40 cellular contexts compared by ENCODE assay signal in genomic region chr16:80129791-80130190, GRCh38.
"Had no signal": no experiment of that assay in that cellular context is flagged by ENCODE, and none has a peak within 500 bp of the region (broad histone marks: within the 10 kb centered on the region; RNA-seq: fewer than 3 reads in every experiment).

No MANE protein-coding gene starts in this region.

- H3K9me3 ChIP-seq: adrenal gland, ascending aorta, body of pancreas had no signal

- H3K27ac Mint-ChIP-seq: activated naive CD4-positive, alpha-beta T cell treated with anti-CD3 and anti-CD28 coated beads for 36 hours; activated naive CD4-positive, alpha-beta T cell treated with anti-CD3 and anti-CD28 coated beads, Interleukin-2, amount 10 ng/mL, durations not matched to agents 7 days and 5 days; activated naive CD4-positive, alpha-beta T cell treated with anti-CD3 and anti-CD28 coated beads, Interleukin-2, amount 50 U/mL, for 24 hours; activated naive CD4-positive, alpha-beta T cell treated with anti-CD3 and anti-CD28 coated beads, Interleukin-2, amount 50 U/mL, for 72 hours; activated naive CD8-positive, alpha-beta T cell; activated naive CD8-positive, alpha-beta T cell treated with anti-CD3 and anti-CD28 coated beads for 36 hours; activated naive CD8-positive, alpha-beta T cell treated with anti-CD3 and anti-CD28 coated beads, Interleukin-2, amount 10 ng/mL, durations not matched to agents 7 days and 5 days; activated naive CD8-positive, alpha-beta T cell treated with anti-CD3 and anti-CD28 coated beads, Interleukin-2, amount 50 U/mL, for 24 hours; activated T-cell treated with anti-CD3 and anti-CD28 coated beads, Interleukin-2, amount 50 U/mL, for 24 hours; activated T-cell treated with anti-CD3 and anti-CD28 coated beads, Interleukin-2, amount 50 U/mL, for 72 hours; activated T-helper 1 cell treated with anti-CD3 and anti-CD28 coated beads, Interleukin-12 subunit alpha, Interleukin-12 subunit beta, Interleukin-2, Interleukin-4 antibody, amounts not matched to agents 30 ng/mL and 10 ng/mL and 1 ng/mL, durations not matched to agents 14 hours and 24 hours and 36 hours; activated T-helper 17 cell treated with anti-CD3 and anti-CD28 coated beads, Interleukin-2, amount 50 U/mL, for 72 hours; activated T-helper 2 cell treated with anti-CD3 and anti-CD28 coated beads, Interferon-gamma antibody, Interleukin-2, Interleukin-4, amounts not matched to agents 10 μg/mL and 5 μg/mL and 100 μg/mL, durations not matched to agents 14 hours and 24 hours and 36 hours; brain had no signal

- H3K4me1 ChIP-seq: adrenal gland, ascending aorta, body of pancreas, breast epithelium had no signal

- H3K27me3 ChIP-seq: adrenal gland, ascending aorta, body of pancreas, brain microvascular endothelial cell, breast epithelium had no signal

- DNase-seq: activated effector memory CD4-positive, alpha-beta T cell treated with anti-CD3 and anti-CD28 coated beads, Interleukin-2, amount 50 U/mL, for 16 hours; activated effector memory CD4-positive, alpha-beta T cell treated with Interleukin-2 at 50 U/mL for 16 hours; activated gamma-delta T cell; activated gamma-delta T cell treated with Interleukin-2 at 50 U/mL for 16 hours; activated naive CD4-positive, alpha-beta T cell; activated naive CD4-positive, alpha-beta T cell treated with anti-CD3 and anti-CD28 coated beads for 36 hours; activated naive CD4-positive, alpha-beta T cell treated with anti-CD3 and anti-CD28 coated beads, Interleukin-2, amount 10 ng/mL, durations not matched to agents 7 days and 5 days; activated naive CD4-positive, alpha-beta T cell treated with anti-CD3 and anti-CD28 coated beads, Interleukin-2, amount 50 U/mL, for 16 hours; activated naive CD4-positive, alpha-beta T cell treated with Interleukin-2 at 50 U/mL for 16 hours; activated naive CD8-positive, alpha-beta T cell treated with anti-CD3 and anti-CD28 coated beads for 36 hours; activated naive CD8-positive, alpha-beta T cell treated with anti-CD3 and anti-CD28 coated beads, Interleukin-2, amount 10 ng/mL, durations not matched to agents 7 days and 5 days; activated naive CD8-positive, alpha-beta T cell treated with anti-CD3 and anti-CD28 coated beads, Interleukin-2, amount 50 U/mL, for 24 hours; activated T-cell treated with anti-CD3 and anti-CD28 coated beads, Interleukin-2, amount 50 U/mL, for 1 hour; activated T-cell treated with anti-CD3 and anti-CD28 coated beads, Interleukin-2, amount 50 U/mL, for 24 hours; activated T-cell treated with anti-CD3 and anti-CD28 coated beads, Interleukin-2, amount 50 U/mL, for 4 hours; activated T-cell treated with anti-CD3 and anti-CD28 coated beads, Interleukin-2, amount 50 U/mL, for 48 hours; activated T-cell treated with anti-CD3 and anti-CD28 coated beads, Interleukin-2, amount 50 U/mL, for 72 hours; adrenal gland; amniotic stem cell; amygdala; anterior cingulate cortex; aorta; body of pancreas; brain microvascular endothelial cell; caudate nucleus; central memory CD4-positive, alpha-beta T cell; cerebellar nuclear complex had no signal

- FAIRE-seq: astrocyte, bronchial epithelial cell had no signal

- H3K36me3 Mint-ChIP-seq: activated naive CD4-positive, alpha-beta T cell treated with anti-CD3 and anti-CD28 coated beads, Interleukin-2, amount 10 ng/mL, durations not matched to agents 7 days and 5 days; activated naive CD4-positive, alpha-beta T cell treated with anti-CD3 and anti-CD28 coated beads, Interleukin-2, amount 50 U/mL, for 24 hours; activated naive CD4-positive, alpha-beta T cell treated with anti-CD3 and anti-CD28 coated beads, Interleukin-2, amount 50 U/mL, for 72 hours; activated naive CD8-positive, alpha-beta T cell; activated naive CD8-positive, alpha-beta T cell treated with anti-CD3 and anti-CD28 coated beads for 36 hours; activated naive CD8-positive, alpha-beta T cell treated with anti-CD3 and anti-CD28 coated beads, Interleukin-2, amount 10 ng/mL, durations not matched to agents 7 days and 5 days; brain had no signal

- H3K27me3 Mint-ChIP-seq: activated naive CD4-positive, alpha-beta T cell treated with anti-CD3 and anti-CD28 coated beads, Interleukin-2, amount 10 ng/mL, durations not matched to agents 7 days and 5 days; activated naive CD4-positive, alpha-beta T cell treated with anti-CD3 and anti-CD28 coated beads, Interleukin-2, amount 50 U/mL, for 24 hours; activated naive CD8-positive, alpha-beta T cell; activated naive CD8-positive, alpha-beta T cell treated with anti-CD3 and anti-CD28 coated beads for 36 hours; activated naive CD8-positive, alpha-beta T cell treated with anti-CD3 and anti-CD28 coated beads, Interleukin-2, amount 50 U/mL, for 24 hours had no signal

- H3K9me3 Mint-ChIP-seq: activated naive CD4-positive, alpha-beta T cell treated with anti-CD3 and anti-CD28 coated beads for 36 hours; activated naive CD4-positive, alpha-beta T cell treated with anti-CD3 and anti-CD28 coated beads, Interleukin-2, amount 10 ng/mL, durations not matched to agents 7 days and 5 days; activated naive CD4-positive, alpha-beta T cell treated with anti-CD3 and anti-CD28 coated beads, Interleukin-2, amount 50 U/mL, for 24 hours; activated naive CD4-positive, alpha-beta T cell treated with anti-CD3 and anti-CD28 coated beads, Interleukin-2, amount 50 U/mL, for 72 hours; activated naive CD8-positive, alpha-beta T cell treated with anti-CD3 and anti-CD28 coated beads for 36 hours; activated naive CD8-positive, alpha-beta T cell treated with anti-CD3 and anti-CD28 coated beads, Interleukin-2, amount 10 ng/mL, durations not matched to agents 7 days and 5 days; activated naive CD8-positive, alpha-beta T cell treated with anti-CD3 and anti-CD28 coated beads, Interleukin-2, amount 50 U/mL, for 24 hours; activated T-cell treated with anti-CD3 and anti-CD28 coated beads, Interleukin-2, amount 50 U/mL, for 24 hours; activated T-cell treated with anti-CD3 and anti-CD28 coated beads, Interleukin-2, amount 50 U/mL, for 4 hours; activated T-cell treated with anti-CD3 and anti-CD28 coated beads, Interleukin-2, amount 50 U/mL, for 72 hours; activated T-helper 1 cell treated with anti-CD3 and anti-CD28 coated beads, Interleukin-12 subunit alpha, Interleukin-12 subunit beta, Interleukin-2, Interleukin-4 antibody, amounts not matched to agents 30 ng/mL and 10 ng/mL and 1 ng/mL, durations not matched to agents 14 hours and 24 hours and 36 hours; activated T-helper 17 cell treated with anti-CD3 and anti-CD28 coated beads, Interleukin-2, amount 50 U/mL, for 72 hours; activated T-helper 2 cell treated with anti-CD3 and anti-CD28 coated beads, Interferon-gamma antibody, Interleukin-2, Interleukin-4, amounts not matched to agents 10 μg/mL and 5 μg/mL and 100 μg/mL, durations not matched to agents 14 hours and 24 hours and 36 hours; central memory CD8-positive, alpha-beta T cell had no signal

- H3K36me3 ChIP-seq: adrenal gland, ascending aorta, brain microvascular endothelial cell, breast epithelium, cardiac muscle cell had no signal

- H3K4me1 Mint-ChIP-seq: activated naive CD4-positive, alpha-beta T cell treated with anti-CD3 and anti-CD28 coated beads, Interleukin-2, amount 10 ng/mL, durations not matched to agents 7 days and 5 days; activated naive CD4-positive, alpha-beta T cell treated with anti-CD3 and anti-CD28 coated beads, Interleukin-2, amount 50 U/mL, for 24 hours; activated naive CD8-positive, alpha-beta T cell treated with anti-CD3 and anti-CD28 coated beads for 36 hours; activated naive CD8-positive, alpha-beta T cell treated with anti-CD3 and anti-CD28 coated beads, Interleukin-2, amount 10 ng/mL, durations not matched to agents 7 days and 5 days; activated naive CD8-positive, alpha-beta T cell treated with anti-CD3 and anti-CD28 coated beads, Interleukin-2, amount 50 U/mL, for 24 hours; activated T-helper 17 cell treated with anti-CD3 and anti-CD28 coated beads, Interleukin-2, amount 50 U/mL, for 72 hours; brain; central memory CD8-positive, alpha-beta T cell had no signal

- H3K4me3 ChIP-seq: adrenal gland, ascending aorta, body of pancreas, breast epithelium, cardiac muscle cell had no signal

- H3K4me3 Mint-ChIP-seq: activated naive CD4-positive, alpha-beta T cell treated with anti-CD3 and anti-CD28 coated beads for 36 hours; activated naive CD4-positive, alpha-beta T cell treated with anti-CD3 and anti-CD28 coated beads, Interleukin-2, amount 10 ng/mL, durations not matched to agents 7 days and 5 days; activated naive CD4-positive, alpha-beta T cell treated with anti-CD3 and anti-CD28 coated beads, Interleukin-2, amount 50 U/mL, for 24 hours; activated naive CD8-positive, alpha-beta T cell; activated naive CD8-positive, alpha-beta T cell treated with anti-CD3 and anti-CD28 coated beads for 36 hours; activated naive CD8-positive, alpha-beta T cell treated with anti-CD3 and anti-CD28 coated beads, Interleukin-2, amount 10 ng/mL, durations not matched to agents 7 days and 5 days; activated naive CD8-positive, alpha-beta T cell treated with anti-CD3 and anti-CD28 coated beads, Interleukin-2, amount 50 U/mL, for 24 hours; activated T-cell treated with anti-CD3 and anti-CD28 coated beads, Interleukin-2, amount 50 U/mL, for 24 hours; activated T-cell treated with anti-CD3 and anti-CD28 coated beads, Interleukin-2, amount 50 U/mL, for 4 hours; activated T-cell treated with anti-CD3 and anti-CD28 coated beads, Interleukin-2, amount 50 U/mL, for 72 hours; activated T-helper 1 cell treated with anti-CD3 and anti-CD28 coated beads, Interleukin-12 subunit alpha, Interleukin-12 subunit beta, Interleukin-2, Interleukin-4 antibody, amounts not matched to agents 30 ng/mL and 10 ng/mL and 1 ng/mL, durations not matched to agents 14 hours and 24 hours and 36 hours; activated T-helper 17 cell treated with anti-CD3 and anti-CD28 coated beads, Interleukin-2, amount 50 U/mL, for 72 hours; brain; central memory CD8-positive, alpha-beta T cell had no signal

- H3K27ac ChIP-seq: adrenal gland, ascending aorta, body of pancreas, brain microvascular endothelial cell, breast epithelium, cardiac muscle cell had no signal
